Comparison of ENCODE assay signal across 17 cellular contexts in the genomic region with DNA sequence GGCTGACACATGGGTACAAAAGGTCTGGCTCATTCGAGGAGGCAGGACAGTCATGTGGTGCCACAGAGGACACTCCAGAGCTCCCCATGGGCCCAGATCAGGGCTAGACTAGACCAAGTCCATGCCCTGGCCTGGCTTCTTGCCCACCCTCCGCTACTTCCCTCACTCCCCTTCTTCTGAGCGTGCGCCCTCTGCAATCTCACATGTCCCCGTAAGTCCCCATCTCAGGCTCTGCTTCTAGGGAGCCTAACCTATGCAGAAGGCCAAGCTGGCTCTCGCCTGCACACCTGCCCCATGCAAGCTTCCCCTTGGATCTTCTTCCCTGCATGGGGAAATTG.
DNase-seq lines count a peak whose midpoint lies in the region; ATAC-seq and TF ChIP-seq lines count a peak whose summit lies in the region.
"Had no signal": no experiment of that assay in that cellular context is flagged by ENCODE, and none has a peak within 500 bp of the region (broad histone marks: within the 10 kb centered on the region; RNA-seq: fewer than 3 reads in every experiment).

No MANE protein-coding gene starts in this region.

- no peak overlapping the region for H3K4me3 Mint-ChIP-seq in activated CD8-positive, alpha-beta T cell treated with anti-CD3 and anti-CD28 coated beads, Interleukin-2, amount 10 ng/mL, durations not matched to agents 7 days and 5 days
- no peak overlapping the region for H3K4me3 Mint-ChIP-seq in activated CD8-positive, alpha-beta T cell treated with anti-CD3 and anti-CD28 coated beads for 36 hours
- H3K4me3 Mint-ChIP-seq: B cell had no signal

- H3K36me3 Mint-ChIP-seq in activated CD8-positive, alpha-beta T cell treated with anti-CD3 and anti-CD28 coated beads, Interleukin-2, amount 10 ng/mL, durations not matched to agents 7 days and 5 days (ENCODE audit: low read depth): no peaks in the 10 kb centered on the region
- H3K36me3 Mint-ChIP-seq in activated CD8-positive, alpha-beta T cell treated with anti-CD3 and anti-CD28 coated beads for 36 hours (ENCODE audit: low read depth): no peaks in the 10 kb centered on the region
- H3K36me3 Mint-ChIP-seq: CD4-positive, CD25-positive, alpha-beta regulatory T cell had no signal

- H3K4me3 ChIP-seq in PC-9 (no peak overlapping the region), epithelial cell of proximal tubule (ENCODE audit: low read depth, low read length) (no peak overlapping the region), prostate gland (no peak overlapping the region)
- H3K4me3 ChIP-seq: GM23248 had no signal

- intact Hi-C loops in activated CD8-positive, alpha-beta T cell treated with anti-CD3 and anti-CD28 coated beads for 36 hours (cut with micrococcal nuclease): loop anchor here (10.0 kb wide), 1 partner anchor 315 kb away; no protein-coding TSS in a partner anchor
- intact Hi-C loops in PC-9 (cut with micrococcal nuclease; ENCODE audit: unreplicated experiment): loop anchor here (5.0 to 10.0 kb wide), 2 partner anchors 278 to 295 kb away; no protein-coding TSS in a partner anchor
- intact Hi-C loops in prostate gland (cut with DNase I): loop anchor here (5.0 kb wide), 1 partner anchor 917 kb away; no protein-coding TSS in a partner anchor

- H4K20me1 ChIP-seq in PC-9 (ENCODE audit: insufficient read depth): no peaks in the 10 kb centered on the region

- no peaks in the 10 kb centered on the region for H3K27me3 Mint-ChIP-seq in activated CD8-positive, alpha-beta T cell treated with anti-CD3 and anti-CD28 coated beads, Interleukin-2, amount 10 ng/mL, durations not matched to agents 7 days and 5 days (ENCODE audit: low read depth)
- no peaks in the 10 kb centered on the region for H3K27me3 Mint-ChIP-seq in activated CD8-positive, alpha-beta T cell treated with anti-CD3 and anti-CD28 coated beads for 36 hours

- H3K4me1 ChIP-seq in PC-9 (replicated peaks; ENCODE audit: insufficient read depth): peaks cover 17% of the 10 kb centered on the region; the same call in 1 of the 2 replicates
- no peaks in the 10 kb centered on the region for H3K4me1 ChIP-seq in prostate gland (replicated peaks)

- H3K9me2 ChIP-seq in PC-9 (ENCODE audit: insufficient read depth): no peaks in the 10 kb centered on the region

- no peaks in the 10 kb centered on the region for H3K79me2 ChIP-seq in PC-9 (ENCODE audit: low read depth)

- no peaks in the 10 kb centered on the region for H3K4me1 Mint-ChIP-seq in activated CD8-positive, alpha-beta T cell treated with anti-CD3 and anti-CD28 coated beads, Interleukin-2, amount 10 ng/mL, durations not matched to agents 7 days and 5 days (ENCODE audit: low read depth)
- H3K4me1 Mint-ChIP-seq in activated CD8-positive, alpha-beta T cell treated with anti-CD3 and anti-CD28 coated beads for 36 hours (ENCODE audit: low read depth): no peaks in the 10 kb centered on the region
- H3K4me1 Mint-ChIP-seq: B cell; CD4-positive, CD25-positive, alpha-beta regulatory T cell had no signal

- TF ChIP-seq POLR2A in prostate gland (IDR thresholded peaks at IDR 0.05): no peak

- POLR2A ChIA-PET in activated CD8-positive, alpha-beta T cell treated with anti-CD3 and anti-CD28 coated beads, Interleukin-2, amount 10 ng/mL, durations not matched to agents 7 days and 5 days (lab: Charles Lee): no interaction called here
- POLR2A ChIA-PET in activated CD8-positive, alpha-beta T cell treated with anti-CD3 and anti-CD28 coated beads for 36 hours (lab: Charles Lee): no interaction called here
- POLR2A ChIA-PET in PC-9 (lab: Charles Lee; ENCODE audit: unreplicated experiment): no interaction called here

- H3K9me3 Mint-ChIP-seq in activated CD8-positive, alpha-beta T cell treated with anti-CD3 and anti-CD28 coated beads, Interleukin-2, amount 10 ng/mL, durations not matched to agents 7 days and 5 days (ENCODE audit: insufficient read depth): no peaks in the 10 kb centered on the region
- H3K9me3 Mint-ChIP-seq in activated CD8-positive, alpha-beta T cell treated with anti-CD3 and anti-CD28 coated beads for 36 hours: no peaks in the 10 kb centered on the region

- no TSS peak for BruUV-seq in PC-9 (replicated peaks; lab: Mats Ljungman, UMichigan)

- TF ChIP-seq CTCF in activated CD8-positive, alpha-beta T cell treated with anti-CD3 and anti-CD28 coated beads for 36 hours (IDR thresholded peaks at IDR 0.05): no peak
- TF ChIP-seq CTCF in PC-9 (conservative IDR thresholded peaks at IDR 0.05) (no peak), epithelial cell of proximal tubule (conservative IDR thresholded peaks at IDR 0.05; ENCODE audit: low read depth, low read length) (no peak), prostate gland (IDR thresholded peaks at IDR 0.05) (no peak)

- H3K4me2 ChIP-seq in PC-9: peak overlapping the region; percentile 67; the same call in 1 of the 2 replicates

- H3K27me3 ChIP-seq in PC-9 (ENCODE audit: insufficient read depth, low read depth) (no peaks in the 10 kb centered on the region), prostate gland (replicated peaks; ENCODE audit: insufficient read depth) (no peaks in the 10 kb centered on the region)

- peak; percentile 9 for DNase-seq in activated CD8-positive, alpha-beta T cell treated with anti-CD3 and anti-CD28 coated beads, Interleukin-2, amount 10 ng/mL, durations not matched to agents 7 days and 5 days
- DNase-seq in activated CD8-positive, alpha-beta T cell treated with anti-CD3 and anti-CD28 coated beads for 36 hours: no peak
- peak in 1 of 2 experiments; percentile 39 for DNase-seq in PC-9
- DNase-seq in epithelial cell of proximal tubule (ENCODE audit: low read depth): peak; percentile 18
- DNase-seq in prostate gland (ENCODE audit: low spot score): peak; percentile 3
- DNase-seq in NCI-H187 treated with DMSO at 0.1 percent for 48 hours (lab: John Stamatoyannopoulos, UW): no peak
- DNase-seq in RKO (ENCODE audit: low spot score): no peak
- DNase-seq in effector CD4-positive, alpha-beta T cell: no peak
- DNase-seq: 8988T; CD4-positive, CD25-positive, alpha-beta regulatory T cell; COR-L47; DMS 273 treated with DMSO at 0.1 percent for 48 hours; GM23248; HCEC 1CT; NCI-H1105 treated with DMSO at 0.1 percent for 48 hours; NCI-H226 had no signal

- no peak for ATAC-seq in activated CD8-positive, alpha-beta T cell treated with anti-CD3 and anti-CD28 coated beads, Interleukin-2, amount 10 ng/mL, durations not matched to agents 7 days and 5 days
- no peak for ATAC-seq in activated CD8-positive, alpha-beta T cell treated with anti-CD3 and anti-CD28 coated beads for 36 hours

- H3K36me3 ChIP-seq in PC-9 (ENCODE audit: low read depth) (no peaks in the 10 kb centered on the region), prostate gland (no peaks in the 10 kb centered on the region)

- CTCF ChIA-PET in activated CD8-positive, alpha-beta T cell treated with anti-CD3 and anti-CD28 coated beads, Interleukin-2, amount 10 ng/mL, durations not matched to agents 7 days and 5 days (lab: Charles Lee): no interaction called here
- CTCF ChIA-PET in activated CD8-positive, alpha-beta T cell treated with anti-CD3 and anti-CD28 coated beads for 36 hours (lab: Charles Lee): interaction anchor here (1.2 kb wide), 1 partner anchor 26 kb away, joined by 3 read pairs; no protein-coding TSS in a partner anchor
- CTCF ChIA-PET in PC-9 (lab: Charles Lee): no interaction called here

- H3K27ac ChIP-seq in PC-9 (peak overlapping the region; percentile 70; the same call in 1 of the 2 replicates), prostate gland (no peak overlapping the region)
- H3K27ac ChIP-seq: GM23248 had no signal

- no peak overlapping the region for H3K27ac Mint-ChIP-seq in activated CD8-positive, alpha-beta T cell treated with anti-CD3 and anti-CD28 coated beads, Interleukin-2, amount 10 ng/mL, durations not matched to agents 7 days and 5 days
- H3K27ac Mint-ChIP-seq in activated CD8-positive, alpha-beta T cell treated with anti-CD3 and anti-CD28 coated beads for 36 hours: no peak overlapping the region
- H3K27ac Mint-ChIP-seq: B cell; CD4-positive, CD25-positive, alpha-beta regulatory T cell had no signal

- H3F3A ChIP-seq in PC-9 (ENCODE audit: insufficient read depth, low read depth): no peaks in the 10 kb centered on the region

- H3K9me3 ChIP-seq in PC-9 (ENCODE audit: insufficient read depth, low read depth) (no peaks in the 10 kb centered on the region), prostate gland (no peaks in the 10 kb centered on the region)

- no peak overlapping the region for H2AFZ ChIP-seq in PC-9
- H2AFZ ChIP-seq: GM23248 had no signal

- 69% methylated on average over 6 of the region's 6 CpGs for WGBS in prostate gland

Comparison
In these comparisons a context has a peak if more than half of its experiments do, and no peak if none do; other contexts are left out.
1. DNase-seq: peak in activated CD8-positive, alpha-beta T cell treated with anti-CD3 and anti-CD28 coated beads, Interleukin-2, amount 10 ng/mL, durations not matched to agents 7 days and 5 days (single experiment), epithelial cell of proximal tubule (single experiment) and prostate gland (single experiment); none in activated CD8-positive, alpha-beta T cell treated with anti-CD3 and anti-CD28 coated beads for 36 hours (single experiment), NCI-H187 treated with DMSO at 0.1 percent for 48 hours (single experiment), RKO (single experiment) and effector CD4-positive, alpha-beta T cell (single experiment).